16 cellular contexts compared by ENCODE assay signal in genomic region chr19:48145596-48146254, GRCh38. TPM values are rescaled to one million over a fixed set of nuclear protein-coding genes. Genes with fewer than 3 reads are reported as not detected.
DNase-seq lines count a peak whose midpoint lies in the region; ATAC-seq and TF ChIP-seq lines count a peak whose summit lies in the region.
"Had no signal": no experiment of that assay in that cellular context is flagged by ENCODE, and none has a peak within 500 bp of the region (broad histone marks: within the 10 kb centered on the region; RNA-seq: fewer than 3 reads in every experiment).

No MANE protein-coding gene starts in this region.

- H3K4me3 ChIP-seq in GM23248 = no peak overlapping the region
- H3K4me3 ChIP-seq: MG63 had no signal

- no peak overlapping the region for H3K9ac ChIP-seq in GM23248
- H3K9ac ChIP-seq: KMS-11 had no signal

- DNase-seq in GM23248 = peak; percentile 20
- DNase-seq in activated B cell treated with CpG ODN at 0.5 μM for 24 hours = no peak
- DNase-seq in iris pigment epithelial cell (ENCODE audit: low read depth) = peak; percentile 25
- DNase-seq in stimulated activated naive B cell treated with anti-CD40 and anti-IgM and Interleukin-4, amounts not matched to agents 10 μg/mL and 1 μg/mL and 100 μg/mL, for 72 hours = no peak
- no peak for DNase-seq in T-helper 1 cell
- no peak for DNase-seq in activated naive CD4-positive, alpha-beta T cell treated with Interleukin-2 at 50 U/mL for 16 hours
- no peak for DNase-seq in stimulated activated naive CD8-positive, alpha-beta T cell treated with anti-CD3 and anti-CD28 coated beads, Interleukin-15, amount 100 ng/mL, for 72 hours
- DNase-seq: DMS153, EL, MG63, NCI-H1417, NCI-H2029, NCI-H510A, NCI-H82, SHP77 treated with DMSO at 0.1 percent for 48 hours had no signal

- H3K27ac Mint-ChIP-seq in activated B cell treated with CpG ODN at 0.5 μM for 24 hours = no peak overlapping the region
- H3K27ac Mint-ChIP-seq in stimulated activated naive B cell treated with anti-CD40 and anti-IgM and Interleukin-4, amounts not matched to agents 10 μg/mL and 1 μg/mL and 100 μg/mL, for 72 hours = peak overlapping the region; percentile 57
- H3K27ac Mint-ChIP-seq in stimulated activated naive CD8-positive, alpha-beta T cell treated with anti-CD3 and anti-CD28 coated beads, Interleukin-15, amount 100 ng/mL, for 72 hours = peak overlapping the region in 1 of 2 donors; percentile 80

- H3F3A ChIP-seq in GM23248 (ENCODE audit: insufficient read depth) = no peaks in the 10 kb centered on the region

- H3K4me2 ChIP-seq in GM23248 (ENCODE audit: unreplicated experiment) = no peak overlapping the region
- H3K4me2 ChIP-seq: KMS-11 had no signal

- H2AFZ ChIP-seq in GM23248 = no peak overlapping the region

- no peaks in the 10 kb centered on the region for H3K27me3 Mint-ChIP-seq in activated B cell treated with CpG ODN at 0.5 μM for 24 hours
- H3K27me3 Mint-ChIP-seq in stimulated activated naive B cell treated with anti-CD40 and anti-IgM and Interleukin-4, amounts not matched to agents 10 μg/mL and 1 μg/mL and 100 μg/mL, for 72 hours = no peaks in the 10 kb centered on the region
- no peaks in the 10 kb centered on the region for H3K27me3 Mint-ChIP-seq in stimulated activated naive CD8-positive, alpha-beta T cell treated with anti-CD3 and anti-CD28 coated beads, Interleukin-15, amount 100 ng/mL, for 72 hours

- no peaks in the 10 kb centered on the region for H3K79me2 ChIP-seq in GM23248 (ENCODE audit: insufficient read depth)

- H4K20me1 ChIP-seq in GM23248 (ENCODE audit: insufficient read depth) = no peaks in the 10 kb centered on the region

- POLR2A ChIA-PET in activated B cell treated with CpG ODN at 0.5 μM for 24 hours (lab: Charles Lee) = no interaction called here

- no peaks in the 10 kb centered on the region for H3K4me1 Mint-ChIP-seq in activated B cell treated with CpG ODN at 0.5 μM for 24 hours
- peaks cover 4 to 8% of the 10 kb centered on the region in 2 donors for H3K4me1 Mint-ChIP-seq in stimulated activated naive B cell treated with anti-CD40 and anti-IgM and Interleukin-4, amounts not matched to agents 10 μg/mL and 1 μg/mL and 100 μg/mL, for 72 hours
- H3K4me1 Mint-ChIP-seq in stimulated activated naive CD8-positive, alpha-beta T cell treated with anti-CD3 and anti-CD28 coated beads, Interleukin-15, amount 100 ng/mL, for 72 hours = no peaks in the 10 kb centered on the region

- no peak overlapping the region for H3K27ac ChIP-seq in GM23248
- H3K27ac ChIP-seq: KMS-11 had no signal

- no peaks in the 10 kb centered on the region for H3K27me3 ChIP-seq in GM23248 (replicated peaks; ENCODE audit: insufficient read depth)
- H3K27me3 ChIP-seq: MG63 had no signal

- no peak overlapping the region for H3K4me3 Mint-ChIP-seq in activated B cell treated with CpG ODN at 0.5 μM for 24 hours
- H3K4me3 Mint-ChIP-seq in stimulated activated naive B cell treated with anti-CD40 and anti-IgM and Interleukin-4, amounts not matched to agents 10 μg/mL and 1 μg/mL and 100 μg/mL, for 72 hours = no peak overlapping the region
- no peak overlapping the region for H3K4me3 Mint-ChIP-seq in stimulated activated naive CD8-positive, alpha-beta T cell treated with anti-CD3 and anti-CD28 coated beads, Interleukin-15, amount 100 ng/mL, for 72 hours

- TF ChIP-seq CTCF in activated B cell treated with CpG ODN at 0.5 μM for 24 hours (IDR thresholded peaks at IDR 0.05) = no peak

- no peaks in the 10 kb centered on the region for H3K36me3 ChIP-seq in GM23248 (ENCODE audit: low read depth)

- no peaks in the 10 kb centered on the region for H3K4me1 ChIP-seq in GM23248 (ENCODE audit: insufficient read depth)

- peak; percentile 21 for ATAC-seq in activated B cell treated with CpG ODN at 0.5 μM for 24 hours (ENCODE audit: low read depth)
- peak; percentile 78 to 79 for ATAC-seq in stimulated activated naive B cell treated with anti-CD40 and anti-IgM and Interleukin-4, amounts not matched to agents 10 μg/mL and 1 μg/mL and 100 μg/mL, for 72 hours (replicated peaks)
- no peak for ATAC-seq in stimulated activated naive CD8-positive, alpha-beta T cell treated with anti-CD3 and anti-CD28 coated beads, Interleukin-15, amount 100 ng/mL, for 72 hours

- intact Hi-C loops in activated B cell treated with CpG ODN at 0.5 μM for 24 hours (cut with micrococcal nuclease) = no loop called here

- H3K9me3 Mint-ChIP-seq in activated B cell treated with CpG ODN at 0.5 μM for 24 hours = no peaks in the 10 kb centered on the region
- H3K9me3 Mint-ChIP-seq in stimulated activated naive B cell treated with anti-CD40 and anti-IgM and Interleukin-4, amounts not matched to agents 10 μg/mL and 1 μg/mL and 100 μg/mL, for 72 hours = no peaks in the 10 kb centered on the region
- no peaks in the 10 kb centered on the region for H3K9me3 Mint-ChIP-seq in stimulated activated naive CD8-positive, alpha-beta T cell treated with anti-CD3 and anti-CD28 coated beads, Interleukin-15, amount 100 ng/mL, for 72 hours

- WGBS in GM23248 (ENCODE audit: low coverage in 1 of 2, low lambda C conversion rate in 2 of 2, missing lambda C conversion rate in 2 of 2), 2 experiments = 88 to 89% methylated on average over 9 of the region's 9 CpGs

- H3K9me2 ChIP-seq in GM23248 (ENCODE audit: insufficient read depth) = no peaks in the 10 kb centered on the region

- peaks cover 75% of the 10 kb centered on the region for H3K36me3 Mint-ChIP-seq in activated B cell treated with CpG ODN at 0.5 μM for 24 hours (ENCODE audit: low read depth)
- H3K36me3 Mint-ChIP-seq in stimulated activated naive B cell treated with anti-CD40 and anti-IgM and Interleukin-4, amounts not matched to agents 10 μg/mL and 1 μg/mL and 100 μg/mL, for 72 hours = peaks cover 44 to 49% of the 10 kb centered on the region in 2 donors

- H3K9me3 ChIP-seq in GM23248 (ENCODE audit: low read depth) = no peaks in the 10 kb centered on the region
- H3K9me3 ChIP-seq: MG63 had no signal

- CTCF ChIA-PET in activated B cell treated with CpG ODN at 0.5 μM for 24 hours (lab: Charles Lee) = no interaction called here

- in situ Hi-C loops in GM23248 (cut with MboI) = no loop called here

RNA-seq across cellular contexts. Expression of gene LIG1, which starts 24.4 kb away (rescaled TPM):
- 9.3 and 10.6 TPM in 2 replicates for total RNA-seq in GM23248 (2014; rRNA removed; shearing (Covaris generic))
- polyA plus RNA-seq in GM23248 (2016; fragmentation: Nextera tagmentation; extraction: Ambion mirVana) = 14.5 and 17.9 TPM in 2 replicates
- total RNA-seq in activated B cell treated with CpG ODN at 0.5 μM for 24 hours = 41.8 and 42.9 TPM in 2 replicates

RNA-seq across cellular contexts. Expression of gene ZSWIM9, which starts 24.8 kb away (rescaled TPM):
- total RNA-seq in GM23248 (2014; rRNA removed; shearing (Covaris generic)) = 4.3 and 6.6 TPM in 2 replicates
- 0.88 and 1.2 TPM in 2 replicates for polyA plus RNA-seq in GM23248 (2016; fragmentation: Nextera tagmentation; extraction: Ambion mirVana)
- 5.7 and 8.6 TPM in 2 replicates for total RNA-seq in activated B cell treated with CpG ODN at 0.5 μM for 24 hours

RNA-seq across cellular contexts. Expression of gene PLA2G4C, which starts 35.1 kb away (rescaled TPM):
- 0.63 and 0.76 TPM in 2 replicates for total RNA-seq in GM23248 (2014; rRNA removed; shearing (Covaris generic))
- polyA plus RNA-seq in GM23248 (2016; fragmentation: Nextera tagmentation; extraction: Ambion mirVana) = 1.8 and 1.9 TPM in 2 replicates
- 14.9 and 16.6 TPM in 2 replicates for total RNA-seq in activated B cell treated with CpG ODN at 0.5 μM for 24 hours

Comparison
In these comparisons a context has a peak if more than half of its experiments do, and no peak if none do; other contexts are left out.
1. DNase-seq: peak in GM23248 (single experiment) and iris pigment epithelial cell (single experiment); none in activated B cell treated with CpG ODN at 0.5 μM for 24 hours (single experiment), stimulated activated naive B cell treated with anti-CD40 and anti-IgM and Interleukin-4, amounts not matched to agents 10 μg/mL and 1 μg/mL and 100 μg/mL, for 72 hours (single experiment), T-helper 1 cell (0 of 5), activated naive CD4-positive, alpha-beta T cell treated with Interleukin-2 at 50 U/mL for 16 hours (single experiment) and stimulated activated naive CD8-positive, alpha-beta T cell treated with anti-CD3 and anti-CD28 coated beads, Interleukin-15, amount 100 ng/mL, for 72 hours (0 of 2).